10 cellular contexts compared by ENCODE assay signal in genomic region chr5:139138109-139138508, GRCh38.
DNase-seq lines count a peak whose midpoint lies in the region; ATAC-seq and TF ChIP-seq lines count a peak whose summit lies in the region.
"Had no signal": no experiment of that assay in that cellular context is flagged by ENCODE, and none has a peak within 500 bp of the region (broad histone marks: within the 10 kb centered on the region; RNA-seq: fewer than 3 reads in every experiment).

No MANE protein-coding gene starts in this region.

- DNase-seq in AG10803 (ENCODE audit: low read depth) (peak; percentile 31), T-helper 17 cell (no peak), epithelial cell of esophagus (ENCODE audit: low read depth) (peak; percentile 16), progenitor cell of endocrine pancreas (ENCODE audit: low spot score, unreplicated experiment) (no peak), NCI-H524 treated with DMSO at 0.1 percent for 48 hours (lab: John Stamatoyannopoulos, UW) (no peak)
- DNase-seq: stimulated activated CD4-positive, alpha-beta T cell treated with anti-CD3 and anti-CD28 coated beads, Interleukin-4, amount 100 ng/mL, for 24 hours had no signal

- no peak overlapping the region for H3K27ac Mint-ChIP-seq in T-helper 17 cell
- H3K27ac Mint-ChIP-seq in progenitor cell of endocrine pancreas: peak overlapping the region; percentile 37

- ATAC-seq in T-helper 17 cell (no peak), GM19395 (IDR thresholded peaks at IDR 0.05; ENCODE audit: unreplicated experiment) (no peak), HG02623 (IDR thresholded peaks at IDR 0.05; ENCODE audit: unreplicated experiment) (no peak)
- ATAC-seq in activated CD4-positive, CD25-positive, alpha-beta regulatory T cell treated with anti-CD3 and anti-CD28 coated beads, Interleukin-2, amount 50 U/mL, for 24 hours: no peak

- H3K4me1 Mint-ChIP-seq in T-helper 17 cell: peaks cover 19% of the 10 kb centered on the region
- H3K4me1 Mint-ChIP-seq in progenitor cell of endocrine pancreas (ENCODE audit: low read depth): peaks cover 10% of the 10 kb centered on the region

- no peak overlapping the region for H3K4me3 ChIP-seq in AG10803 (ENCODE audit: low read length)
- H3K4me3 ChIP-seq in epithelial cell of esophagus (ENCODE audit: low read length): no peak overlapping the region
- H3K4me3 ChIP-seq: uterus had no signal

- H3K36me3 Mint-ChIP-seq in T-helper 17 cell (ENCODE audit: low read depth): peaks cover 5% of the 10 kb centered on the region
- no peaks in the 10 kb centered on the region for H3K36me3 Mint-ChIP-seq in progenitor cell of endocrine pancreas (ENCODE audit: insufficient read depth)

- H3K9me3 Mint-ChIP-seq in progenitor cell of endocrine pancreas (ENCODE audit: low read depth): no peaks in the 10 kb centered on the region

- H3K27me3 Mint-ChIP-seq in T-helper 17 cell (no peaks in the 10 kb centered on the region), progenitor cell of endocrine pancreas (no peaks in the 10 kb centered on the region)

- H3K4me3 Mint-ChIP-seq in T-helper 17 cell (peak overlapping the region; percentile 22), progenitor cell of endocrine pancreas (ENCODE audit: low read depth) (no peak overlapping the region)

- no peaks in the 10 kb centered on the region for H3K9me3 ChIP-seq in T-helper 17 cell (ENCODE audit: control insufficient read depth, low read length, poor library complexity, severe bottlenecking)
- H3K9me3 ChIP-seq: uterus had no signal

- TF ChIP-seq CTCF in AG10803 (conservative IDR thresholded peaks at IDR 0.05; ENCODE audit: low read length) (no peak), epithelial cell of esophagus (IDR thresholded peaks at IDR 0.05; ENCODE audit: insufficient read depth, low read depth, low read length, missing control alignments) (no peak), progenitor cell of endocrine pancreas (IDR thresholded peaks at IDR 0.05; ENCODE audit: unreplicated experiment) (no peak)

Comparison
In these comparisons a context has a peak if more than half of its experiments do, and no peak if none do; other contexts are left out.
1. DNase-seq: peak in AG10803 (single experiment) and epithelial cell of esophagus (single experiment); none in T-helper 17 cell (0 of 3), progenitor cell of endocrine pancreas (single experiment) and NCI-H524 treated with DMSO at 0.1 percent for 48 hours (single experiment).